In the genomic region with DNA sequence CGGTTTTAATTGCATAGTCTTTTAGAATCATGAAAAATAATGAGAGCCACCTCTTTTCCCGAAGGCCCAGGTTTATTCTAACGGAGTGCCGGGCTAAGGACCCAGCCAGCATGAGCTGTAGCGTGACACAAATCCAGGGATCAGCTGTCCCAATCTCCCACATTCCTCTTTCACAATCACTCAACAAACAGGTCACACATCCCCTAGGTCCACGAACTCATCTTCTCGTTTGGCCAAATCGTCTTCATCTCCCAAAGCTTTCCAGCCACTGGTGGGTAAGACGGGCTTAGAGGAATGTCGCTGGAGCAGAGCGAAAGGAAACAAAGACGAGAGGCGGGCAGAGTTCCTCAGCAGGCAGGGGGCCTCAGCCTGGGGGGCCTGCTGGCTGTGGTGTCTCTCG, we compare ENCODE assay signal across 22 cellular contexts.
"Had no signal": no experiment of that assay in that cellular context is flagged by ENCODE, and none has a peak within 500 bp of the region (broad histone marks: within the 10 kb centered on the region; RNA-seq: fewer than 3 reads in every experiment).

No MANE protein-coding gene starts in this region.

- DNase-seq: activated CD8-positive, alpha-beta memory T cell treated with anti-CD3 and anti-CD28 coated beads, Interleukin-2, amount 10 ng/mL, durations not matched to agents 7 days and 5 days; activated gamma-delta T cell; activated T-cell treated with anti-CD3 and anti-CD28 coated beads for 4 hours; cortex of kidney; erythroblast; foreskin keratinocyte; glutamatergic neuron; hippocampal formation; kidney glomerular epithelial cell; left ventricle myocardium superior; mesendoderm; naive thymus-derived CD4-positive, alpha-beta T cell; posterior cingulate gyrus; sigmoid colon; stimulated activated CD4-positive, alpha-beta T cell treated with anti-CD3 and anti-CD28 coated beads, Interleukin-4, amount 100 ng/mL, for 1 hour; stimulated activated naive CD8-positive, alpha-beta T cell treated with anti-CD3 and anti-CD28 coated beads, Interleukin-15, Interleukin-2, amounts not matched to agents 100 U/mL and 50 U/mL, for 24 hours; T-helper 1 cell; upper lobe of right lung had no signal

- H3K4me3 Mint-ChIP-seq: activated CD8-positive, alpha-beta memory T cell treated with anti-CD3 and anti-CD28 coated beads, Interleukin-2, amount 10 ng/mL, durations not matched to agents 7 days and 5 days; activated naive CD4-positive, alpha-beta T cell treated with anti-CD3 and anti-CD28 coated beads, Interleukin-2, amount 50 U/mL, for 24 hours; naive thymus-derived CD4-positive, alpha-beta T cell; neural progenitor cell had no signal

- H3K4me1 ChIP-seq: foreskin keratinocyte, neural progenitor cell had no signal

- H2AFZ ChIP-seq: neural progenitor cell had no signal

- H3K4me2 ChIP-seq: neural progenitor cell had no signal

- H3K4me3 ChIP-seq: body of pancreas, cardiac muscle cell, neural progenitor cell, sigmoid colon, upper lobe of right lung had no signal

- ATAC-seq: activated CD8-positive, alpha-beta memory T cell treated with anti-CD3 and anti-CD28 coated beads, Interleukin-2, amount 10 ng/mL, durations not matched to agents 7 days and 5 days; body of pancreas; foreskin keratinocyte; left ventricle myocardium superior; stimulated activated naive CD8-positive, alpha-beta T cell treated with anti-CD3 and anti-CD28 coated beads, Interleukin-15, Interleukin-2, amounts not matched to agents 100 U/mL and 50 U/mL, for 24 hours; upper lobe of right lung had no signal

- H3K27ac ChIP-seq: body of pancreas, cardiac muscle cell, foreskin keratinocyte, neural progenitor cell, upper lobe of right lung had no signal

- H3K27me3 Mint-ChIP-seq: activated CD8-positive, alpha-beta memory T cell treated with anti-CD3 and anti-CD28 coated beads, Interleukin-2, amount 10 ng/mL, durations not matched to agents 7 days and 5 days; activated naive CD4-positive, alpha-beta T cell treated with anti-CD3 and anti-CD28 coated beads, Interleukin-2, amount 50 U/mL, for 24 hours; naive thymus-derived CD4-positive, alpha-beta T cell had no signal

- H3K36me3 ChIP-seq: neural progenitor cell had no signal

- H3K27ac Mint-ChIP-seq: activated CD8-positive, alpha-beta memory T cell treated with anti-CD3 and anti-CD28 coated beads, Interleukin-2, amount 10 ng/mL, durations not matched to agents 7 days and 5 days; neural progenitor cell had no signal

- H3K9me3 ChIP-seq: body of pancreas, sigmoid colon, upper lobe of right lung had no signal

- H3K27me3 ChIP-seq: body of pancreas, cardiac muscle cell, foreskin keratinocyte, neural progenitor cell, sigmoid colon, upper lobe of right lung had no signal

- H3K9me3 Mint-ChIP-seq: activated naive CD4-positive, alpha-beta T cell treated with anti-CD3 and anti-CD28 coated beads, Interleukin-2, amount 50 U/mL, for 24 hours; neural progenitor cell had no signal

- H3K9ac ChIP-seq: neural progenitor cell had no signal
